Comparison of ENCODE assay signal across 35 cellular contexts in the genomic region with DNA sequence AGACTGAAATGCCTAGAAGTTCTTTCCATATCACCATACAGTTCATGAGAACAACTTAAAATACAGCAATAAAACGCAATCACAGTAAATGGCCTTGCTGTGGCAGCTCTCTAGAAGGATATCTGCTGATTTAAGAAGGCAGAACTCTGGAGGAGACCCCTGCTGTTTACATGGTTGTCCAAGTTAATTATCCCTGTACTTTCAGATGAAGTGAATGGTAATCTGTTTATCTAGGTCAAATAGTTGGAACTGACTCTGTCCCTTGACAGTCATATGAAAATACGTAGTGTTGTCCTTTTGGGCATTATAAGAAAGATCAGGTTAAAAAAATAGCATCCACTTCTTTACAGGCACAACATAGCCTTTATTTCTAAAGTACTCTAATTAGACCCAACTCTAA.
"Had no signal": no experiment of that assay in that cellular context is flagged by ENCODE, and none has a peak within 500 bp of the region (broad histone marks: within the 10 kb centered on the region; RNA-seq: fewer than 3 reads in every experiment).

No MANE protein-coding gene starts in this region.

- H3K27me3 ChIP-seq: brain microvascular endothelial cell had no signal

- H3K36me3 ChIP-seq: brain microvascular endothelial cell had no signal

- FAIRE-seq: RCC 7860 had no signal

- DNase-seq: activated CD4-positive, alpha-beta T cell treated with anti-CD3 and anti-CD28 coated beads for 1 hour; activated CD4-positive, alpha-beta T cell treated with anti-CD3 and anti-CD28 coated beads, Interleukin-2, amount 10 ng/mL, durations not matched to agents 24 days and 14 days; activated CD4-positive, alpha-beta T cell treated with anti-CD3 and anti-CD28 coated beads, Interleukin-2, amount 50 U/mL, for 4 hours; activated CD4-positive, CD25-positive, alpha-beta regulatory T cell; activated CD8-positive, alpha-beta T cell treated with anti-CD3 and anti-CD28 coated beads for 36 hours; activated effector memory CD4-positive, alpha-beta T cell treated with anti-CD3 and anti-CD28 coated beads, Interleukin-2, amount 50 U/mL, for 16 hours; activated naive CD4-positive, alpha-beta T cell; activated naive CD4-positive, alpha-beta T cell treated with anti-CD3 and anti-CD28 coated beads, Interleukin-2, amount 50 U/mL, for 16 hours; activated naive CD8-positive, alpha-beta T cell treated with anti-CD3 and anti-CD28 coated beads for 36 hours; activated T-cell treated with anti-CD3 and anti-CD28 coated beads, Interleukin-2, amount 50 U/mL, for 1 hour; activated T-cell treated with anti-CD3 and anti-CD28 coated beads, Interleukin-2, amount 50 U/mL, for 72 hours; amniotic stem cell; aorta; brain microvascular endothelial cell; central memory CD4-positive, alpha-beta T cell; NCI-H1092 treated with DMSO at 0.1 percent for 48 hours; NCI-H1417; NCI-H1694; NCI-H1930; NCI-H2081 treated with DMSO at 0.1 percent for 48 hours; NCI-H2171; NCI-H510A; NCI-H526; NCI-H774; PC-9; SIG-M5; SW 1271; T-helper 1 cell; T-helper 2 cell; T-helper 9 cell had no signal

- ATAC-seq: activated CD8-positive, alpha-beta T cell treated with anti-CD3 and anti-CD28 coated beads for 36 hours; activated T-cell treated with anti-CD3 and anti-CD28 coated beads, Interleukin-2, amount 50 U/mL, for 72 hours; activated T-helper 17 cell treated with anti-CD3 and anti-CD28 coated beads, Interleukin-2, amount 50 U/mL, for 72 hours; Right ventricle myocardium inferior had no signal

- H3K4me3 ChIP-seq: PC-9 had no signal

- H3K27ac ChIP-seq: brain microvascular endothelial cell, PC-9, RWPE1, VCaP had no signal
